Comparison of ENCODE assay signal across 8 cellular contexts in the genomic region with DNA sequence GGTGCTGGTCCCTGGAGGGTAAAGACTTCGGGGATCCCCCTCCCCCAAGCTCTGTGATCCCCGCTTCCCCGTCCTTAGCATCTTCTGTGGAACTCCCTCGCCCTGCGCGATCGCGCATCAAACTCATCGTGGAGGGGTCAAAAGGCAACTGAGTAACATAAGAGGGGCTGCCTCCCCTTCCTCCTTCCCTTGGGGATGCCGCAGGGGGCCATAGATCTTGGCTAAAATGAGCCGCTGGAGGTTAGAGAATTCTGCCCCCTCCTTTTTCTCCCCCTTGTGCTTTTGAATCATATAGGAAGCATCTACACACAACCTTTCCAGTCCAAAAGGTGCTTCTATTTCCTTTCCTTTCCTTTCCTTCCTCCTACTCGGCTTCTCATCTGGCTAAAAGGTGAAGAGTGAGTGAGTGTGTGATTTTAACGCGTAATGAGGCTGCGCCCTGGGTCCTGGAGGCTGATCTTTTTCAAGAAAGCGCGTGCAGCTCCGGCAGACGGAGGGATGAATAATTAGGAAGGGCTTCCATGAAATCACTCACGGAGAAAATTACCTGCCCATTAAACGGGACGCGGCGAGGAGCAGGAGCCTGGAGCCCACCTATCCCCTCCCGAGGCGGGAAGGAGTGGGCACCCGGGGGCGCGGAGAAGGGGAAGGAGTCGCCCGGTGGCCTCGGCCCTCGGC.
A peak's percentile ranks its signal among the peaks of the same experiment; 100 is the strongest.
DNase-seq lines count a peak whose midpoint lies in the region; ATAC-seq and TF ChIP-seq lines count a peak whose summit lies in the region.

No MANE protein-coding gene starts in this region.

- intact Hi-C loops in posterior cingulate gyrus (cut with DNase I) = loop anchor here (1.0 to 5.0 kb wide), 4 partner anchors 216 to 1608 kb away; no protein-coding TSS in a partner anchor

- H3K4me3 ChIP-seq in RWPE2 (ENCODE audit: severe bottlenecking) = peak overlapping the region; percentile 17

- H3K27me3 ChIP-seq in RWPE2 (ENCODE audit: insufficient read depth, poor library complexity, severe bottlenecking) = peaks cover 80% of the 10 kb centered on the region

- ATAC-seq in RWPE2 (ENCODE audit: low read depth) = peak; percentile 35; the same call in 2 of the 3 replicates
- no peak for ATAC-seq in HG03045 (IDR thresholded peaks at IDR 0.05; ENCODE audit: unreplicated experiment)

- H3K4me1 ChIP-seq in ES-I3 (ENCODE audit: insufficient read depth, low read length) = peaks cover 7% of the 10 kb centered on the region
- peaks cover 8% of the 10 kb centered on the region for H3K4me1 ChIP-seq in RWPE2 (ENCODE audit: insufficient read depth, poor library complexity, severe bottlenecking)

- no peak overlapping the region for H3K27ac ChIP-seq in RWPE2 (ENCODE audit: poor library complexity, severe bottlenecking)

- H3K36me3 ChIP-seq in ES-I3 (ENCODE audit: insufficient read depth, low read length) (no peaks in the 10 kb centered on the region), RWPE2 (ENCODE audit: low read depth) (no peaks in the 10 kb centered on the region)

- TF ChIP-seq CTCF in RWPE2 (IDR thresholded peaks at IDR 0.05; ENCODE audit: poor library complexity, severe bottlenecking) = no peak

- no peaks in the 10 kb centered on the region for H3K9me3 ChIP-seq in ES-I3 (ENCODE audit: control insufficient read depth, insufficient read depth, low read length)
- no peaks in the 10 kb centered on the region for H3K9me3 ChIP-seq in RWPE2 (ENCODE audit: severe bottlenecking)

- H3K9ac ChIP-seq in ES-I3 (ENCODE audit: low read depth, low read length) = peak overlapping the region; percentile 61

- no peak for DNase-seq in RWPE2 (ENCODE audit: low spot score)
- DNase-seq in glomerular visceral epithelial cell (ENCODE audit: extremely low spot score) = peak; percentile 18
- peak in 7 of 10 donors; percentile 7 to 68 (median 18) for DNase-seq in posterior cingulate gyrus
- no peak for DNase-seq in activated CD8-positive, alpha-beta memory T cell treated with anti-CD3 and anti-CD28 coated beads, Interleukin-2, amount 50 U/mL, for 48 hours
- no peak for DNase-seq in GOT3 (lab: John Stamatoyannopoulos, UW)
- no peak for DNase-seq in activated CD8-positive, alpha-beta memory T cell treated with anti-CD3 and anti-CD28 coated beads for 24 hours

Comparison
In these comparisons a context has a peak if more than half of its experiments do, and no peak if none do; other contexts are left out.
1. DNase-seq: peak in glomerular visceral epithelial cell (single experiment) and posterior cingulate gyrus (7 of 10); none in RWPE2 (single experiment), activated CD8-positive, alpha-beta memory T cell treated with anti-CD3 and anti-CD28 coated beads, Interleukin-2, amount 50 U/mL, for 48 hours (single experiment), GOT3 (single experiment) and activated CD8-positive, alpha-beta memory T cell treated with anti-CD3 and anti-CD28 coated beads for 24 hours (single experiment).